ENCODE assay signal across 9 cellular contexts in genomic region chr17:17096438-17097178, GRCh38. TPM values are rescaled to one million over a fixed set of nuclear protein-coding genes. Genes with fewer than 3 reads are reported as not detected.
DNase-seq lines count a peak whose midpoint lies in the region; ATAC-seq and TF ChIP-seq lines count a peak whose summit lies in the region.
"Had no signal": no experiment of that assay in that cellular context is flagged by ENCODE, and none has a peak within 500 bp of the region (broad histone marks: within the 10 kb centered on the region; RNA-seq: fewer than 3 reads in every experiment).

No MANE protein-coding gene starts in this region.

- DNase-seq in AG08395 (ENCODE audit: low spot score) (peak; percentile 80), RWPE2 (ENCODE audit: low spot score) (no peak), fibroblast of villous mesenchyme (ENCODE audit: low read depth) (peak; percentile 80), osteoblast (ENCODE audit: insufficient read length, low spot score, missing footprints) (no peak), SHP77 (lab: John Stamatoyannopoulos, UW) (no peak), NCI-H187 treated with DMSO at 0.1 percent for 48 hours (lab: John Stamatoyannopoulos, UW) (no peak), BE2C (no peak), SIG-M5 (lab: John Stamatoyannopoulos, UW) (no peak)
- DNase-seq: NCI-H2029 treated with DMSO at 0.1 percent for 48 hours had no signal

- H3K4me2 ChIP-seq in osteoblast (ENCODE audit: insufficient read depth, low read length), result no peak overlapping the region

- H3K27me3 ChIP-seq in RWPE2 (ENCODE audit: insufficient read depth, poor library complexity, severe bottlenecking) (no peaks in the 10 kb centered on the region), osteoblast (ENCODE audit: insufficient read depth, low read length) (no peaks in the 10 kb centered on the region), BE2C (no peaks in the 10 kb centered on the region)

- H3K4me3 ChIP-seq in RWPE2 (ENCODE audit: severe bottlenecking), result no peak overlapping the region
- H3K4me3 ChIP-seq in fibroblast of villous mesenchyme (ENCODE audit: low read depth, low read length), result no peak overlapping the region
- no peak overlapping the region for H3K4me3 ChIP-seq in osteoblast (ENCODE audit: insufficient read depth, low read length)
- no peak overlapping the region for H3K4me3 ChIP-seq in BE2C (ENCODE audit: low read depth, low read length)

- H3K79me2 ChIP-seq in osteoblast (ENCODE audit: insufficient read depth, low read length), result peaks cover 96% of the 10 kb centered on the region

- H3K4me1 ChIP-seq in RWPE2 (ENCODE audit: insufficient read depth, poor library complexity, severe bottlenecking) (peaks cover 20% of the 10 kb centered on the region), osteoblast (ENCODE audit: insufficient read depth, low read length) (peaks cover 27% of the 10 kb centered on the region), BE2C (no peaks in the 10 kb centered on the region)

- peak overlapping the region; percentile 47 for H3K27ac ChIP-seq in RWPE2 (ENCODE audit: poor library complexity, severe bottlenecking)
- peak overlapping the region; percentile 37 for H3K27ac ChIP-seq in osteoblast (ENCODE audit: low read depth, low read length)

- peak; percentile 77 for ATAC-seq in RWPE2 (ENCODE audit: low read depth)

- H3K9me3 ChIP-seq in RWPE2 (ENCODE audit: severe bottlenecking), result no peaks in the 10 kb centered on the region
- no peaks in the 10 kb centered on the region for H3K9me3 ChIP-seq in osteoblast (ENCODE audit: low read depth, low read length)
- no peaks in the 10 kb centered on the region for H3K9me3 ChIP-seq in BE2C

- no peak overlapping the region for H2AFZ ChIP-seq in osteoblast (ENCODE audit: low read length)

- no peak for TF ChIP-seq CTCF in RWPE2 (IDR thresholded peaks at IDR 0.05; ENCODE audit: poor library complexity, severe bottlenecking)
- TF ChIP-seq CTCF in fibroblast of villous mesenchyme (IDR thresholded peaks at IDR 0.05; ENCODE audit: insufficient read depth, low read depth, low read length), result no peak
- TF ChIP-seq CTCF in osteoblast (IDR thresholded peaks at IDR 0.05; ENCODE audit: extremely low read depth, low read depth, low read length), result no peak
- no peak for TF ChIP-seq CTCF in BE2C (IDR thresholded peaks at IDR 0.05; ENCODE audit: low read depth, low read length)

- peaks cover 72% of the 10 kb centered on the region for H4K20me1 ChIP-seq in osteoblast (ENCODE audit: insufficient read depth, low read length)

- H3K36me3 ChIP-seq in RWPE2 (ENCODE audit: low read depth) (peaks cover 62% of the 10 kb centered on the region), osteoblast (ENCODE audit: insufficient read depth, low read length) (peaks cover 29% of the 10 kb centered on the region), BE2C (no peaks in the 10 kb centered on the region)

RNA-seq across cellular contexts. Expression of gene MPRIP, which starts 54.4 kb away (rescaled TPM):
- total RNA-seq in fibroblast of villous mesenchyme (157 and 178 TPM in 2 replicates), osteoblast (120 and 149 TPM in 2 replicates)
- polyA plus RNA-seq in BE2C (2012; ENCODE audit: insufficient read depth, insufficient read length, low read depth), result 159 TPM

Comparison
In these comparisons a context has a peak if more than half of its experiments do, and no peak if none do; other contexts are left out.
1. DNase-seq: peak in AG08395 (single experiment) and fibroblast of villous mesenchyme (single experiment); none in RWPE2 (single experiment), osteoblast (single experiment), SHP77 (0 of 2), NCI-H187 treated with DMSO at 0.1 percent for 48 hours (single experiment), BE2C (single experiment) and SIG-M5 (single experiment).